ENCODE assay signal across 8 cellular contexts in genomic region chr12:30794591-30795409, GRCh38. TPM values are rescaled to one million over a fixed set of nuclear protein-coding genes. Genes with fewer than 3 reads are reported as not detected.
DNase-seq lines count a peak whose midpoint lies in the region; ATAC-seq and TF ChIP-seq lines count a peak whose summit lies in the region.

No MANE protein-coding gene starts in this region.

- intact Hi-C loops in right lobe of liver (cut with DNase I), result no loop called here

- 63% methylated on average over 10 of the region's 13 CpGs for WGBS in right lobe of liver (ENCODE audit: insufficient coverage, low coverage, low lambda C conversion rate, missing lambda C conversion rate)

- no peaks in the 10 kb centered on the region for H3K36me3 ChIP-seq in right lobe of liver

- no peak for TF ChIP-seq POLR2A in right lobe of liver (IDR thresholded peaks at IDR 0.05)

- DNase-seq in GM03348 (ENCODE audit: low spot score), result peak; percentile 75
- DNase-seq in NOMO-1 treated with DMSO at 0.1 percent for 48 hours (lab: John Stamatoyannopoulos, UW; ENCODE audit: unreplicated experiment), result peak; percentile 72
- DNase-seq in cardiac fibroblast (ENCODE audit: low read depth in 2 of 2), result peak; percentile 92 to 97
- DNase-seq in right lobe of liver, result no peak
- DNase-seq in NCI-H510A treated with DMSO at 0.1 percent for 48 hours (lab: John Stamatoyannopoulos, UW), result no peak
- DNase-seq in GM10248 (ENCODE audit: extremely low spot score), result no peak
- no peak for DNase-seq in globus pallidus (ENCODE audit: low spot score)

- peak overlapping the region; percentile 61 to 74 for H3K4me3 ChIP-seq in cardiac fibroblast (replicated peaks in 1 of 2; ENCODE audit: low read depth in 2 of 2, low read length in 2 of 2)
- H3K4me3 ChIP-seq in right lobe of liver, result peak overlapping the region in 1 of 3 donors; percentile 56

- H3K4me1 ChIP-seq in right lobe of liver, result no peaks in the 10 kb centered on the region

- POLR2A ChIA-PET in GM10248 (lab: Yijun Ruan, JAX), result no interaction called here

- H3K27me3 ChIP-seq in right lobe of liver, result no peaks in the 10 kb centered on the region

- H3K27ac ChIP-seq in right lobe of liver, result peak overlapping the region in 1 of 3 donors; percentile 67

- ATAC-seq in right lobe of liver, result peak; percentile 14 to 59 (median 39)
- ATAC-seq in GM19328 (IDR thresholded peaks at IDR 0.05; ENCODE audit: unreplicated experiment), result no peak

- no peaks in the 10 kb centered on the region for H3K9me3 ChIP-seq in right lobe of liver

- CTCF ChIA-PET in GM10248 (lab: Yijun Ruan, JAX), result no interaction called here

- TF ChIP-seq CTCF in cardiac fibroblast (IDR thresholded peaks at IDR 0.05; ENCODE audit: low read depth, low read length), result no peak
- TF ChIP-seq CTCF in right lobe of liver (IDR thresholded peaks at IDR 0.05), result no peak
- no peak for TF ChIP-seq CTCF in GM10248 (IDR thresholded peaks at IDR 0.05; ENCODE audit: control extremely low read depth, extremely low read depth, low read depth, missing control alignments)

RNA-seq across cellular contexts. Expression of gene CAPRIN2, which starts 40.0 kb away (rescaled TPM):
- total RNA-seq in right lobe of liver, result 10 to 100 TPM in 2 of 6 experiments, 1 to 10 TPM in 4; 5.7 to 11.5 (median 8.5) TPM

Comparison
In these comparisons a context has a peak if more than half of its experiments do, and no peak if none do; other contexts are left out.
1. DNase-seq: peak in GM03348 (single experiment), NOMO-1 treated with DMSO at 0.1 percent for 48 hours (single experiment) and cardiac fibroblast (2 of 2); none in right lobe of liver (0 of 3), NCI-H510A treated with DMSO at 0.1 percent for 48 hours (single experiment), GM10248 (single experiment) and globus pallidus (single experiment).